ENCODE assay signal across 8 cellular contexts in the genomic region with DNA sequence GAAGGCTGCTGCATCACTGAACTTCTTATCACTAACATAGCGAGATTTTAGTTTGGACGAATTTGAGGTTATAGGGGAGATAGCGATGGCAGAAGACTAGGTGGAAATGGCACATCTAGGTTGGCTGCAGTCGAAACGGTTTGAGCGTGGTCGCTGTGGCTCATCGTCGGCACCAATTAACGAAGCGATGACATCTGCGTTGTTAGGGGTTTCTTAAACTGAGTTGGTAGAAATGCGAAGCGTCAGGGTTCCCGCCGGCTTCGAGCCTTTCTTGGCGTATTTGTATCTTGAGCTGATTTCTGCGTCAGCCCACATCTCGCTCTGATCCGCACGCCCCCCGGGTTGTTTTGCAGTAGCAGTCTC. TPM values are rescaled to one million over a fixed set of nuclear protein-coding genes. Genes with fewer than 3 reads are reported as not detected.
DNase-seq lines count a peak whose midpoint lies in the region; ATAC-seq and TF ChIP-seq lines count a peak whose summit lies in the region.

No MANE protein-coding gene starts in this region.

- H3K27ac Mint-ChIP-seq in glutamatergic neuron (ENCODE audit: unreplicated experiment), result peak overlapping the region; percentile 86

- no peak for TF ChIP-seq POLR2A in vagina (IDR thresholded peaks at IDR 0.05)

- peaks cover 4% of the 10 kb centered on the region for H3K9me3 Mint-ChIP-seq in glutamatergic neuron (ENCODE audit: unreplicated experiment)

- TF ChIP-seq CTCF in glutamatergic neuron (IDR thresholded peaks at IDR 0.05; ENCODE audit: partially characterized antibody, unreplicated experiment) (no peak), psoas muscle (IDR thresholded peaks at IDR 0.05) (no peak), vagina (IDR thresholded peaks at IDR 0.05) (no peak)

- H3K27me3 ChIP-seq in psoas muscle (ENCODE audit: insufficient read depth in 3 of 3, low read length in 2 of 3), result no peaks in the 10 kb centered on the region
- no peaks in the 10 kb centered on the region for H3K27me3 ChIP-seq in vagina

- DNase-seq in NCI-H2227 (lab: John Stamatoyannopoulos, UW; ENCODE audit: unreplicated experiment) (peak; percentile 61), NCI-H2227 treated with DMSO at 0.1 percent for 48 hours (lab: John Stamatoyannopoulos, UW) (no peak), NCI-H69 (lab: John Stamatoyannopoulos, UW) (peak; percentile 68), glutamatergic neuron (peak; percentile 36), psoas muscle (peak; percentile 22 to 54), vagina (ENCODE audit: extremely low spot score in 2 of 2) (no peak)
- peak; percentile 13 for DNase-seq in activated T-helper 9 cell treated with anti-CD3 and anti-CD28 coated beads, Interleukin-2, amount 50 U/mL, for 16 hours (ENCODE audit: low read depth)

- WGBS in psoas muscle, 3 donors, result 0 to 1% (median 1%) methylated on average over 23 of the region's 23 CpGs

- intact Hi-C loops in psoas muscle (cut with DNase I) (loop anchor here in 1 of 2 donors (10.0 kb wide), 1 partner anchor 313 kb away; no protein-coding TSS in a partner anchor), vagina (cut with DNase I) (no loop called here)

- peak overlapping the region; percentile 95 for H3K4me3 Mint-ChIP-seq in glutamatergic neuron (ENCODE audit: unreplicated experiment)

- no peaks in the 10 kb centered on the region for H3K9me3 ChIP-seq in psoas muscle
- no peaks in the 10 kb centered on the region for H3K9me3 ChIP-seq in vagina

- H3K36me3 Mint-ChIP-seq in glutamatergic neuron (ENCODE audit: unreplicated experiment), result no peaks in the 10 kb centered on the region

- ATAC-seq in HG02840 (IDR thresholded peaks at IDR 0.05; ENCODE audit: low FRiP score, unreplicated experiment), result peak; percentile 15
- ATAC-seq in psoas muscle, result peak; percentile 3 to 26 (median 9)

- H3K4me1 ChIP-seq in psoas muscle, result peaks cover 48% of the 10 kb centered on the region
- H3K4me1 ChIP-seq in vagina, result peaks cover 53% of the 10 kb centered on the region

- H3K36me3 ChIP-seq in psoas muscle (ENCODE audit: insufficient read depth in 1 of 2, low read depth in 1 of 2) (no peaks in the 10 kb centered on the region), vagina (no peaks in the 10 kb centered on the region)

- peaks cover 10% of the 10 kb centered on the region for H3K4me1 Mint-ChIP-seq in glutamatergic neuron (ENCODE audit: low read depth, unreplicated experiment)

- H3K27me3 Mint-ChIP-seq in glutamatergic neuron (ENCODE audit: unreplicated experiment), result peaks cover 1% of the 10 kb centered on the region

- H3K4me3 ChIP-seq in psoas muscle (peak overlapping the region; percentile 99), vagina (peak overlapping the region; percentile 93 to 94)

- H3K27ac ChIP-seq in psoas muscle, result peak overlapping the region; percentile 96
- peak overlapping the region; percentile 85 for H3K27ac ChIP-seq in vagina

RNA-seq across cellular contexts. Expression of gene LNP1, which starts 0.3 kb away (rescaled TPM):
- total RNA-seq in glutamatergic neuron (ENCODE audit: unreplicated experiment), result 2.0 TPM
- 1 to 10 TPM; 1.6 to 3.2 (median 1.9) TPM for total RNA-seq in psoas muscle
- polyA plus RNA-seq in psoas muscle, result 1 to 10 TPM in 2 of 3 donors, under 1 TPM in 1; 0.96 to 5.1 (median 1.2) TPM
- total RNA-seq in vagina, result 4.4 TPM

RNA-seq across cellular contexts. Expression of gene TOMM70, which starts 0.8 kb away (rescaled TPM):
- total RNA-seq in glutamatergic neuron (ENCODE audit: unreplicated experiment), result 34.7 TPM
- total RNA-seq in psoas muscle, result 10 to 100 TPM; 67.8 to 94.5 (median 84.1) TPM
- 10 to 100 TPM; 51.1 to 97.2 (median 76.1) TPM for polyA plus RNA-seq in psoas muscle
- total RNA-seq in vagina, result 26.8 TPM

Comparison
In these comparisons a context has a peak if more than half of its experiments do, and no peak if none do; other contexts are left out.
1. DNase-seq: peak in NCI-H2227 (single experiment), NCI-H69 (single experiment), activated T-helper 9 cell treated with anti-CD3 and anti-CD28 coated beads, Interleukin-2, amount 50 U/mL, for 16 hours (single experiment), glutamatergic neuron (single experiment) and psoas muscle (2 of 2); none in NCI-H2227 treated with DMSO at 0.1 percent for 48 hours (single experiment) and vagina (0 of 2).